Comparison of ENCODE assay signal across 8 cellular contexts in genomic region chr15:84599906-84600305, GRCh38. TPM values are rescaled to one million over a fixed set of nuclear protein-coding genes. Genes with fewer than 3 reads are reported as not detected.
DNase-seq lines count a peak whose midpoint lies in the region; ATAC-seq and TF ChIP-seq lines count a peak whose summit lies in the region.

No MANE protein-coding gene starts in this region.

- intact Hi-C loops in Panc1 (cut with micrococcal nuclease; ENCODE audit: unreplicated experiment) = loop anchor here (2.0 kb wide), 1 partner anchor 39 kb away; no protein-coding TSS in a partner anchor
- intact Hi-C loops in spleen (cut with DNase I; ENCODE audit: low total_unique reads) = loop anchor here (10.0 kb wide), 2 partner anchors 55 to 445 kb away; partner anchors contain the start of genes NMB and WDR73

- no peaks in the 10 kb centered on the region for H3K27me3 ChIP-seq in Panc1 (ENCODE audit: control insufficient read depth, insufficient read depth, low read length)
- H3K27me3 ChIP-seq in spleen (replicated peaks in 1 of 7) = no peaks in the 10 kb centered on the region

- no TSS peak for BruUV-seq in Panc1 (replicated peaks; lab: Mats Ljungman, UMichigan)

- H3K27ac Mint-ChIP-seq in T-helper 1 cell treated with Interleukin-12 subunit alpha and Interleukin-12 subunit beta and Interleukin-4 antibody, amounts not matched to agents 30 μg/mL and 1 μg/mL, for 36 hours = no peak overlapping the region

- POLR2A ChIA-PET in Panc1 (lab: Charles Lee) = interaction anchor here (0.6 kb wide), 1 partner anchor 37 kb away, joined by 3 read pairs; no protein-coding TSS in a partner anchor

- H3K36me3 ChIP-seq in Panc1 (ENCODE audit: control insufficient read depth, insufficient read depth, low read length) = no peaks in the 10 kb centered on the region
- H3K36me3 ChIP-seq in spleen = peaks cover 0 to 12% (median 6%) of the 10 kb centered on the region in 6 donors

- peak overlapping the region; percentile 60 for H3K4me3 Mint-ChIP-seq in T-helper 1 cell treated with Interleukin-12 subunit alpha and Interleukin-12 subunit beta and Interleukin-4 antibody, amounts not matched to agents 30 μg/mL and 1 μg/mL, for 36 hours

- ATAC-seq in Panc1 (no peak), GM21529 (IDR thresholded peaks at IDR 0.05; ENCODE audit: unreplicated experiment) (no peak)

- no peak for TF ChIP-seq POLR2A in spleen (IDR thresholded peaks at IDR 0.05)

- CTCF ChIA-PET in Panc1 (lab: Charles Lee) = interaction anchor here (0.9 to 1.3 kb wide), 3 partner anchors 32 to 53 kb away, joined by 3 to 4 read pairs (median 3); no protein-coding TSS in a partner anchor

- no peaks in the 10 kb centered on the region for H3K27me3 Mint-ChIP-seq in T-helper 1 cell treated with Interleukin-12 subunit alpha and Interleukin-12 subunit beta and Interleukin-4 antibody, amounts not matched to agents 30 μg/mL and 1 μg/mL, for 36 hours (ENCODE audit: low read depth)

- H3K9me3 Mint-ChIP-seq in T-helper 1 cell treated with Interleukin-12 subunit alpha and Interleukin-12 subunit beta and Interleukin-4 antibody, amounts not matched to agents 30 μg/mL and 1 μg/mL, for 36 hours = no peaks in the 10 kb centered on the region

- H3K4me1 Mint-ChIP-seq in T-helper 1 cell treated with Interleukin-12 subunit alpha and Interleukin-12 subunit beta and Interleukin-4 antibody, amounts not matched to agents 30 μg/mL and 1 μg/mL, for 36 hours (ENCODE audit: low read depth) = peaks cover 44% of the 10 kb centered on the region

- peaks cover 7% of the 10 kb centered on the region for H3K36me3 Mint-ChIP-seq in T-helper 1 cell treated with Interleukin-12 subunit alpha and Interleukin-12 subunit beta and Interleukin-4 antibody, amounts not matched to agents 30 μg/mL and 1 μg/mL, for 36 hours (ENCODE audit: low read depth)

- TF ChIP-seq CTCF in Panc1 (IDR thresholded peaks at IDR 0.05) (no peak), fibroblast of pulmonary artery (IDR thresholded peaks at IDR 0.05; ENCODE audit: low read length, missing control alignments) (no peak), spleen (IDR thresholded peaks at IDR 0.05 in 8 of 11, conservative IDR thresholded peaks at IDR 0.05 in 3 of 11) (no peak)

- WGBS in spleen, 5 donors = 76 to 81% (median 79%) methylated on average over 10 of the region's 10 CpGs

- H3K9me3 ChIP-seq in Panc1 (ENCODE audit: control insufficient read depth, insufficient read depth, low read depth, low read length) (no peaks in the 10 kb centered on the region), spleen (no peaks in the 10 kb centered on the region)

- H3K27ac ChIP-seq in Panc1 (ENCODE audit: low read length) (no peak overlapping the region), spleen (peak overlapping the region in 5 of 8 donors; percentile 77 to 92 (median 78)), substantia nigra (ENCODE audit: low read depth, low read length, poor library complexity, severe bottlenecking) (no peak overlapping the region)

- DNase-seq in T-helper 1 cell = no peak
- no peak for DNase-seq in Panc1 (ENCODE audit: low read depth, low spot score)
- DNase-seq in fibroblast of pulmonary artery (ENCODE audit: low read depth) = no peak
- DNase-seq in spleen = peak; percentile 77
- DNase-seq in substantia nigra (lab: John Stamatoyannopoulos, UW) = no peak
- no peak for DNase-seq in GM03348 (ENCODE audit: low spot score)

- in situ Hi-C loops in Panc1 (cut with HindIII; ENCODE audit: low pct_unique_long_range_greater_than_20kb, low sequenced_read_pairs) = no loop called here

- H3K4me3 ChIP-seq in Panc1 (ENCODE audit: low read depth in 2 of 2, low read length in 2 of 2) = peak overlapping the region; percentile 76 to 84
- peak overlapping the region; percentile 89 for H3K4me3 ChIP-seq in fibroblast of pulmonary artery (replicated peaks; ENCODE audit: low read depth, low read length)
- peak overlapping the region in 6 of 8 donors; percentile 73 to 99 (median 93) for H3K4me3 ChIP-seq in spleen

- H3K4me1 ChIP-seq in Panc1 (ENCODE audit: control insufficient read depth, insufficient read depth, low read length) = 0 out of 2 replicates have a peak, but pooled peaks cover 3% of the 10 kb centered on the region
- peaks cover 28 to 93% (median 56%) of the 10 kb centered on the region in 6 donors for H3K4me1 ChIP-seq in spleen

RNA-seq across cellular contexts. Expression of gene ZSCAN2, which starts 0.9 kb away (rescaled TPM):
- total RNA-seq in Panc1 (2021; ENCODE audit: unreplicated experiment) = 16.8 TPM
- 12.1 TPM for polyA plus RNA-seq in Panc1 (2012; ENCODE audit: insufficient read length)
- total RNA-seq in spleen = 10 to 100 TPM in 4 of 7 donors, 1 to 10 TPM in 3; 8.1 to 15.1 (median 10.7) TPM
- polyA plus RNA-seq in spleen = 1 to 10 TPM; 4.6 to 6.4 (median 5.6) TPM

RNA-seq across cellular contexts. Expression of gene WDR73, which starts 54.2 kb away (rescaled TPM):
- total RNA-seq in Panc1 (2021; ENCODE audit: unreplicated experiment) (39.0 TPM), spleen (10 to 100 TPM; 23.1 to 31.6 (median 29.3) TPM)
- 33.0 TPM for polyA plus RNA-seq in Panc1 (2012; ENCODE audit: insufficient read length)
- polyA plus RNA-seq in spleen = 10 to 100 TPM; 12.7 to 20.2 (median 18.4) TPM

RNA-seq across cellular contexts. Expression of gene NMB, which starts 58.1 kb away (rescaled TPM):
- 9.5 TPM for total RNA-seq in Panc1 (2021; ENCODE audit: unreplicated experiment)
- polyA plus RNA-seq in Panc1 (2012; ENCODE audit: insufficient read length) = 11.8 TPM
- total RNA-seq in spleen = 1 to 10 TPM; 1.0 to 4.2 (median 2.4) TPM
- polyA plus RNA-seq in spleen = 1 to 10 TPM; 2.2 to 5.5 (median 4.7) TPM

Comparison
In these comparisons a context has a peak if more than half of its experiments do, and no peak if none do; other contexts are left out.
1. H3K27ac ChIP-seq: peak in spleen (5 of 8); none in Panc1 (single experiment) and substantia nigra (single experiment).
2. Peak in every context shown above with its lines, with median percentiles within 50 percentile points of each other: H3K4me3 ChIP-seq.